Comparison of ENCODE assay signal across 8 cellular contexts in genomic region chr5:132410451-132411381, GRCh38. TPM values are rescaled to one million over a fixed set of nuclear protein-coding genes. Genes with fewer than 3 reads are reported as not detected.
DNase-seq lines count a peak whose midpoint lies in the region; ATAC-seq and TF ChIP-seq lines count a peak whose summit lies in the region.

No MANE protein-coding gene starts in this region.

- H3K27me3 ChIP-seq in gastroesophageal sphincter (no peaks in the 10 kb centered on the region), thoracic aorta (replicated peaks; ENCODE audit: insufficient read depth) (no peaks in the 10 kb centered on the region)

- peaks cover 9% of the 10 kb centered on the region for H3K36me3 Mint-ChIP-seq in IgD-negative memory B cell

- peak; percentile 66 for ATAC-seq in GM21529 (IDR thresholded peaks at IDR 0.05; ENCODE audit: unreplicated experiment)
- ATAC-seq in gastroesophageal sphincter = peak; percentile 87
- ATAC-seq in thoracic aorta (ENCODE audit: insufficient number of reproducible peaks, low FRiP score, low read depth) = peak; percentile 53

- H3K9me3 ChIP-seq in gastroesophageal sphincter (no peaks in the 10 kb centered on the region), thoracic aorta (no peaks in the 10 kb centered on the region)

- peak overlapping the region; percentile 96 to 98 (median 98) for H3K27ac Mint-ChIP-seq in IgD-negative memory B cell

- TF ChIP-seq CTCF in gastroesophageal sphincter (IDR thresholded peaks at IDR 0.05) = peak; percentile 24 to 74 (median 54)
- peak; percentile 48 for TF ChIP-seq CTCF in thoracic aorta (IDR thresholded peaks at IDR 0.05)

- H3K9me3 Mint-ChIP-seq in IgD-negative memory B cell = no peaks in the 10 kb centered on the region

- TF ChIP-seq POLR2A in gastroesophageal sphincter (IDR thresholded peaks at IDR 0.05) = peak; percentile 68 to 82

- peak overlapping the region; percentile 81 to 94 for H3K4me3 ChIP-seq in gastroesophageal sphincter
- peak overlapping the region; percentile 81 for H3K4me3 ChIP-seq in thoracic aorta

- H3K4me1 ChIP-seq in gastroesophageal sphincter (peaks cover 17 to 72% (median 35%) of the 10 kb centered on the region in 3 donors), thoracic aorta (ENCODE audit: control insufficient read depth in 1 of 2, low read depth in 2 of 2) (peaks cover 48 to 69% of the 10 kb centered on the region in 2 donors)

- TF ChIP-seq EP300 in gastroesophageal sphincter (IDR thresholded peaks at IDR 0.05) = no peak

- WGBS in gastroesophageal sphincter (ENCODE audit: low coverage in 1 of 2), 2 donors = 0 to 4% methylated on average over 8 to 9 of the region's 92 CpGs

- H3K4me3 Mint-ChIP-seq in IgD-negative memory B cell = peak overlapping the region; percentile 97 to 99 (median 98)

- H3K36me3 ChIP-seq in gastroesophageal sphincter (no peaks in the 10 kb centered on the region), thoracic aorta (no peaks in the 10 kb centered on the region)

- peaks cover 35 to 60% (median 56%) of the 10 kb centered on the region in 3 donors for H3K4me1 Mint-ChIP-seq in IgD-negative memory B cell

- H3K27me3 Mint-ChIP-seq in IgD-negative memory B cell = no peaks in the 10 kb centered on the region

- DNase-seq in EL = peak; percentile 79
- peak; percentile 34 for DNase-seq in SHP77 treated with DMSO at 0.1 percent for 48 hours (lab: John Stamatoyannopoulos, UW)
- peak; percentile 71 for DNase-seq in activated gamma-delta T cell treated with anti-CD3 and anti-CD28 coated beads, Interleukin-2, amount 50 U/mL, for 16 hours (ENCODE audit: low read depth)
- DNase-seq in occipital lobe (lab: John Stamatoyannopoulos, UW) = peak; percentile 77
- DNase-seq in thoracic aorta (ENCODE audit: low spot score) = no peak

- peak overlapping the region; percentile 97 to 99 (median 98) for H3K27ac ChIP-seq in gastroesophageal sphincter
- H3K27ac ChIP-seq in thoracic aorta = peak overlapping the region; percentile 91 to 97

RNA-seq across cellular contexts. Expression of gene SLC22A5, which starts 41.2 kb away (rescaled TPM):
- polyA plus RNA-seq in IgD-negative memory B cell = 1.9 TPM
- total RNA-seq in gastroesophageal sphincter (1 to 10 TPM; 6.5 to 9.6 (median 7.5) TPM), occipital lobe (10.5 TPM), thoracic aorta (10 to 100 TPM; 24.9 to 30.8 TPM)
